In the genomic region with DNA sequence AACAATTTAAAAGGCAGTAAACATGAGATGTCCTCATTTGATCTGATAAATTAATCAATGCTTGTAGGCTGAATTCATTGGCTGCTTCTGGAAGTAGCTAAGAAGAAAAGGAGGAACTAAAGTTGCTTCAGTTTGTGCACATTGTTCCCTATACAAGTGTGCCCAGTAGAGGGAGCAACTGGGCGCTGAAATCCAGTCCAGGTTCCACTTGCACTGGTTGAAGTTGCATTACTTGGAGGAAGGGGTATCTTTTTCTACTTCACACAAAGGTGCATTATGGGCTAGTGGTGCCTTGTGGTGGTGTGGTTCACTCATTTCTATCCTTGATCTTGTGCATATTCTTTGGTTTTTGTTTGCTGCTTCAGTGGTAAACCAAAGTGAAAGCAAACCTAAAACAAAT, we compare ENCODE assay signal across 8 cellular contexts.
DNase-seq lines count a peak whose midpoint lies in the region; ATAC-seq and TF ChIP-seq lines count a peak whose summit lies in the region.

No MANE protein-coding gene starts in this region.

- H3K9me3 ChIP-seq in heart right ventricle, result no peaks in the 10 kb centered on the region

- intact Hi-C loops in heart right ventricle (cut with DNase I), result no loop called here
- intact Hi-C loops in Right ventricle myocardium inferior (cut with DNase I), result no loop called here

- no peaks in the 10 kb centered on the region for H3K4me1 ChIP-seq in heart right ventricle

- peaks cover 0 to 4% (median 0%) of the 10 kb centered on the region in 7 donors for H3K27me3 ChIP-seq in heart right ventricle

- no peak overlapping the region for H3K27ac ChIP-seq in heart right ventricle

- WGBS in heart right ventricle, 2 donors, result 7 to 12% methylated on average over 1 of the region's 1 CpG

- DNase-seq in heart right ventricle (peak in 1 of 2 donors; percentile 3), Right ventricle myocardium inferior (ENCODE audit: missing footprints) (no peak), LNCaP clone FGC (ENCODE audit: low read depth) (peak; percentile 3), amniotic epithelial cell (ENCODE audit: low read depth) (peak; percentile 0), kidney glomerular epithelial cell (lab: John Stamatoyannopoulos, UW) (peak; percentile 12), T1000 (lab: John Stamatoyannopoulos, UW) (no peak)
- no peak for DNase-seq in central memory CD4-positive, alpha-beta T cell

- ATAC-seq in heart right ventricle, result no peak
- ATAC-seq in Right ventricle myocardium inferior, result no peak
- ATAC-seq in GM21825 (IDR thresholded peaks at IDR 0.05; ENCODE audit: unreplicated experiment), result peak; percentile 86

- H3K4me3 ChIP-seq in heart right ventricle (no peak overlapping the region), LNCaP clone FGC (ENCODE audit: low read depth, low read length) (no peak overlapping the region)

- no peaks in the 10 kb centered on the region for H3K36me3 ChIP-seq in heart right ventricle

- TF ChIP-seq CTCF in heart right ventricle (IDR thresholded peaks at IDR 0.05) (peak in 7 of 9 donors; percentile 42 to 72 (median 45)), LNCaP clone FGC (IDR thresholded peaks at IDR 0.05; ENCODE audit: control insufficient read depth, extremely low read depth, insufficient read depth) (peak; percentile 72)

Comparison
In these comparisons a context has a peak if more than half of its experiments do, and no peak if none do; other contexts are left out.
1. DNase-seq: peak in LNCaP clone FGC (single experiment), amniotic epithelial cell (single experiment) and kidney glomerular epithelial cell (single experiment); none in Right ventricle myocardium inferior (single experiment), central memory CD4-positive, alpha-beta T cell (single experiment) and T1000 (single experiment).